In genomic region chr12:108731866-108732461, GRCh38 we compare ENCODE assay signal across 8 cellular contexts. TPM values are rescaled to one million over a fixed set of nuclear protein-coding genes. Genes with fewer than 3 reads are reported as not detected.
DNase-seq lines count a peak whose midpoint lies in the region; ATAC-seq, FAIRE-seq and TF ChIP-seq lines count a peak whose summit lies in the region.

No MANE protein-coding gene starts in this region.

- peak overlapping the region; percentile 94 for H3K4me3 ChIP-seq in prostate gland

- peak overlapping the region; percentile 95 for H3K4me3 Mint-ChIP-seq in T-helper 17 cell

- DNase-seq in GM13977 (ENCODE audit: low spot score) = peak; percentile 96
- DNase-seq in NCI-H146 treated with DMSO at 0.1 percent for 48 hours (lab: John Stamatoyannopoulos, UW; ENCODE audit: unreplicated experiment) = peak; percentile 92
- DNase-seq in T-helper 17 cell = peak; percentile 96
- peak; percentile 99 for DNase-seq in left ventricle myocardium superior
- peak; percentile 99 for DNase-seq in prostate gland (ENCODE audit: low spot score)
- peak; percentile 91 for DNase-seq in urothelium cell line (ENCODE audit: low spot score)

- WGBS in prostate gland = 4% methylated on average over 34 of the region's 34 CpGs

- H3K36me3 ChIP-seq in prostate gland = no peaks in the 10 kb centered on the region

- peak; percentile 62 for TF ChIP-seq POLR2A in prostate gland (IDR thresholded peaks at IDR 0.05)

- intact Hi-C loops in left ventricle myocardium superior (cut with micrococcal nuclease) = no loop called here
- intact Hi-C loops in prostate gland (cut with DNase I) = loop anchor here (1.0 to 5.0 kb wide), 6 partner anchors 40 to 165 kb away; partner anchors contain the start of gene SSH1

- no peaks in the 10 kb centered on the region for H3K27me3 Mint-ChIP-seq in T-helper 17 cell

- no peaks in the 10 kb centered on the region for H3K4me1 ChIP-seq in prostate gland (replicated peaks)

- peak overlapping the region; percentile 95 for H3K27ac Mint-ChIP-seq in T-helper 17 cell

- ATAC-seq in HG02884 (IDR thresholded peaks at IDR 0.05; ENCODE audit: unreplicated experiment) (peak; percentile 48), T-helper 17 cell (peak; percentile 76), left ventricle myocardium superior (peak; percentile 82)

- no peaks in the 10 kb centered on the region for H3K27me3 ChIP-seq in prostate gland (replicated peaks; ENCODE audit: insufficient read depth)

- H3K9me3 ChIP-seq in T-helper 17 cell (ENCODE audit: control insufficient read depth, low read length, poor library complexity, severe bottlenecking) = no peaks in the 10 kb centered on the region
- H3K9me3 ChIP-seq in prostate gland = no peaks in the 10 kb centered on the region

- H3K27ac ChIP-seq in angular gyrus (ENCODE audit: low read depth, low read length) = peak overlapping the region; percentile 90
- H3K27ac ChIP-seq in prostate gland = peak overlapping the region; percentile 90 to 95

- H3K36me3 Mint-ChIP-seq in T-helper 17 cell (ENCODE audit: low read depth) = no peaks in the 10 kb centered on the region

- FAIRE-seq in urothelium cell line (lab: Jason Lieb, UNC) = no peak

- in situ Hi-C loops in GM13977 (cut with MboI; ENCODE audit: low pct_unique_long_range_greater_than_20kb, low sequenced_read_pairs, unreplicated experiment) = no loop called here

- peaks cover 24% of the 10 kb centered on the region for H3K4me1 Mint-ChIP-seq in T-helper 17 cell

- no peak for TF ChIP-seq CTCF in GM13977 (IDR thresholded peaks at IDR 0.05; ENCODE audit: extremely low read depth, insufficient read depth, missing control alignments)
- TF ChIP-seq CTCF in prostate gland (IDR thresholded peaks at IDR 0.05) = no peak

RNA-seq across cellular contexts. Expression of gene CORO1C, which starts 0.6 kb away (rescaled TPM):
- total RNA-seq in T-helper 17 cell (10 to 100 TPM; 13.3 to 61.1 TPM), left ventricle myocardium superior (68.0 TPM), prostate gland (100 to 1,000 TPM in 1 of 2 donors, 10 to 100 TPM in 1; 34.9 to 105 TPM)

Comparison
In these comparisons a context has a peak if more than half of its experiments do, and no peak if none do; other contexts are left out.
1. Peak in every context shown above with its lines: DNase-seq, ATAC-seq, H3K4me3 ChIP-seq and H3K27ac ChIP-seq.